8 cellular contexts compared by ENCODE assay signal in the genomic region with DNA sequence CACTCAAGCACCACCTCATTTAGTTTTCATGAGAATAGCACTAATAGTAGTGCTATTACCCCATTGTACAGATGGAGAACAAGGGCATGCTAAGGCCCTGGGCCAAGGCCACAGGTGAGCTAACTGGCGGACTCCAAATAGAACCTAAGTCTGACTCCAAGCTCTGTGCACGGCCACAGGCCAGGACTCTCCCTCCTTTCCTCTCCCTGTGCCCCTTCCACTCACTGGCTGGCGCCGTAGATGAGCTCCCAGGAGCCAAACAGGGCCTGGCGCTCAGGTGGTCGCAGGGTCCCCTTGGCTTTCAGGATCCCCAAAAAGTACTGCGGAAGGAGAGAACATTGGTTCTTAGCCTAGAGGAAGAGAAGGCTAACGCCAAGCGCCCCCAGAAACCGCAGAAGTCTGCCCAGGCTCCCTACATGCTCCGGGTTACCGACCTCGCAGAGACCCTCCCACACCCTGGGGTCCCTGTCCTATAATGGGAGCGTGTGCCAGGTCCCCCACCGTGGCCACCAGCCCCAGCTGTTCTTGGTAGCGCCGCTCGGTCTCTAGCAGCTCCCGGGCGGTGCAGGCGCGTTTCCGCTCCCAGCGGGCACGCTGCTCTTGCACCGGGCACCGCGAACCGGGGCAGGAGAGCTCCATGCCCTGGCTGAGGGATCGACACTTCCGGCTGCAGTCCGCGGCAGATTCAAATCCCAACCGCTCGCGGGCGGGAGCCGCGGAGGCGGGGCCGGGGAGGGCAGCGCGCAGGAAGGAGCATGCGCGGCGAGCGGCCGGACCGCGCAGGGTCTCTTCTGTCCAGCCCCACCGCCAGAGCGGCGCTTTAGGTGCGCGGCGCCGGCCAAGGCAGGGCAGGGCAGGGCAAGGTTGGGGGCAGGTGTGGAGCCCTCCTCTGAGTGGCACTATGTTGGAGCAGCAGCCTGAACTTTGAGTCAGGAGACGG. TPM values are rescaled to one million over a fixed set of nuclear protein-coding genes. Genes with fewer than 3 reads are reported as not detected.
DNase-seq lines count a peak whose midpoint lies in the region; ATAC-seq, FAIRE-seq and TF ChIP-seq lines count a peak whose summit lies in the region.

A gene with protein sequence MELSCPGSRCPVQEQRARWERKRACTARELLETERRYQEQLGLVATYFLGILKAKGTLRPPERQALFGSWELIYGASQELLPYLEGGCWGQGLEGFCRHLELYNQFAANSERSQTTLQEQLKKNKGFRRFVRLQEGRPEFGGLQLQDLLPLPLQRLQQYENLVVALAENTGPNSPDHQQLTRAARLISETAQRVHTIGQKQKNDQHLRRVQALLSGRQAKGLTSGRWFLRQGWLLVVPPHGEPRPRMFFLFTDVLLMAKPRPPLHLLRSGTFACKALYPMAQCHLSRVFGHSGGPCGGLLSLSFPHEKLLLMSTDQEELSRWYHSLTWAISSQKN (minus strand): TSS at position 665 of the 940 bp plus-strand sequence. CDS start 26 bp downstream, at position 639.

- H3K9ac ChIP-seq in endothelial cell of umbilical vein (replicated peaks; ENCODE audit: extremely low read depth, insufficient read depth, low read length) = peak within 1 kb of the TSS; percentile 24

- H3K27ac Mint-ChIP-seq in activated CD8-positive, alpha-beta memory T cell treated with anti-CD3 and anti-CD28 coated beads, Interleukin-2, amount 10 ng/mL, durations not matched to agents 7 days and 5 days = peak within 1 kb of the TSS; percentile 81
- H3K27ac Mint-ChIP-seq in stimulated activated naive B cell treated with anti-CD40 and anti-IgM and Interleukin-4, amounts not matched to agents 10 μg/mL and 1 μg/mL and 100 μg/mL, for 72 hours = peak within 1 kb of the TSS; percentile 69

- H3K4me3 Mint-ChIP-seq in activated CD8-positive, alpha-beta memory T cell treated with anti-CD3 and anti-CD28 coated beads, Interleukin-2, amount 10 ng/mL, durations not matched to agents 7 days and 5 days = peak within 1 kb of the TSS; percentile 87
- H3K4me3 Mint-ChIP-seq in stimulated activated naive B cell treated with anti-CD40 and anti-IgM and Interleukin-4, amounts not matched to agents 10 μg/mL and 1 μg/mL and 100 μg/mL, for 72 hours = peak within 1 kb of the TSS; percentile 85 to 87

- ATAC-seq in GM19455 (IDR thresholded peaks at IDR 0.05; ENCODE audit: unreplicated experiment) = peak; percentile 66
- ATAC-seq in activated CD8-positive, alpha-beta memory T cell treated with anti-CD3 and anti-CD28 coated beads, Interleukin-2, amount 10 ng/mL, durations not matched to agents 7 days and 5 days = peak; percentile 89
- peak; percentile 74 to 81 for ATAC-seq in stimulated activated naive B cell treated with anti-CD40 and anti-IgM and Interleukin-4, amounts not matched to agents 10 μg/mL and 1 μg/mL and 100 μg/mL, for 72 hours (replicated peaks)

- dilution Hi-C loops in endothelial cell of umbilical vein (cut with MboI; ENCODE audit: extremely low pct_ligation_motif_present, low sequenced_read_pairs) = no loop called here

- no peaks in the 10 kb centered on the region for H3K27me3 ChIP-seq in HL-60 (ENCODE audit: insufficient read depth, poor library complexity, severe bottlenecking)
- H3K27me3 ChIP-seq in endothelial cell of umbilical vein (ENCODE audit: control insufficient read depth in 2 of 2, insufficient read depth in 2 of 2, low read length in 2 of 2) = no peaks in the 10 kb centered on the region

- peaks cover 0 to 8% of the 10 kb centered on the region in 2 experiments for H3K36me3 ChIP-seq in endothelial cell of umbilical vein (ENCODE audit: control insufficient read depth in 2 of 2, extremely low read depth in 1 of 2, insufficient read depth in 2 of 2, low read length in 2 of 2)

- CTCF ChIA-PET in activated CD8-positive, alpha-beta memory T cell treated with anti-CD3 and anti-CD28 coated beads, Interleukin-2, amount 10 ng/mL, durations not matched to agents 7 days and 5 days (lab: Charles Lee) = interaction anchor here (0.6 to 14.2 kb wide), 17 partner anchors 9 to 91 kb away, joined by 3 to 208 read pairs (median 5); a partner anchor contains a TSS
- CTCF ChIA-PET in endothelial cell of umbilical vein (lab: Charles Lee) = interaction anchor here (1.1 to 10.0 kb wide), 6 partner anchors 10 to 66 kb away, joined by 3 to 227 read pairs (median 6); a partner anchor contains a TSS

- H3K27ac ChIP-seq in HL-60 (replicated peaks) (peak within 1 kb of the TSS; percentile 74), endothelial cell of umbilical vein (ENCODE audit: insufficient read depth, low read depth, low read length) (no peak within 1 kb of the TSS)

- BruUV-seq in endothelial cell of umbilical vein (replicated peaks; lab: Mats Ljungman, UMichigan) = TSS peak; percentile 25

- no peak for TF ChIP-seq CTCF in HL-60 (IDR thresholded peaks at IDR 0.05; ENCODE audit: insufficient read depth, low read length)
- peak; percentile 21 to 40 for TF ChIP-seq CTCF in endothelial cell of umbilical vein (IDR thresholded peaks at IDR 0.05; ENCODE audit: extremely low read depth in 1 of 2, insufficient read depth in 1 of 2, low read depth in 1 of 2, low read length in 2 of 2)

- DNase-seq in COR-L47 (lab: John Stamatoyannopoulos, UW) = peak; percentile 88
- DNase-seq in HL-60 (ENCODE audit: low read depth in 1 of 2, low spot score in 1 of 2) = peak; percentile 81 to 83
- DNase-seq in NOMO-1 (lab: John Stamatoyannopoulos, UW; ENCODE audit: unreplicated experiment in 2 of 2) = peak; percentile 80 to 92
- peak; percentile 87 for DNase-seq in activated CD8-positive, alpha-beta memory T cell treated with anti-CD3 and anti-CD28 coated beads, Interleukin-2, amount 10 ng/mL, durations not matched to agents 7 days and 5 days
- DNase-seq in endothelial cell of umbilical vein (ENCODE audit: low read depth, low spot score) = peak; percentile 81
- DNase-seq in middle frontal gyrus (ENCODE audit: extremely low spot score, low spot score) = peak; percentile 55
- peak; percentile 59 for DNase-seq in stimulated activated naive B cell treated with anti-CD40 and anti-IgM and Interleukin-4, amounts not matched to agents 10 μg/mL and 1 μg/mL and 100 μg/mL, for 72 hours

- H3K4me2 ChIP-seq in endothelial cell of umbilical vein (ENCODE audit: insufficient read depth, low read length) = peak within 1 kb of the TSS; percentile 84

- no peaks in the 10 kb centered on the region for H3K9me3 Mint-ChIP-seq in activated CD8-positive, alpha-beta memory T cell treated with anti-CD3 and anti-CD28 coated beads, Interleukin-2, amount 10 ng/mL, durations not matched to agents 7 days and 5 days (ENCODE audit: low read depth)
- H3K9me3 Mint-ChIP-seq in stimulated activated naive B cell treated with anti-CD40 and anti-IgM and Interleukin-4, amounts not matched to agents 10 μg/mL and 1 μg/mL and 100 μg/mL, for 72 hours = peaks cover 0 to 2% of the 10 kb centered on the region in 2 donors

- H3K9me1 ChIP-seq in endothelial cell of umbilical vein (replicated peaks; ENCODE audit: control insufficient read depth, extremely low read depth, insufficient read depth, low read length) = no peaks in the 10 kb centered on the region

- no peaks in the 10 kb centered on the region for H3K9me3 ChIP-seq in endothelial cell of umbilical vein (replicated peaks; ENCODE audit: control insufficient read depth, insufficient read depth, low read length)

- peak; percentile 94 for FAIRE-seq in endothelial cell of umbilical vein (lab: Jason Lieb, UNC)

- peak; percentile 24 for TF ChIP-seq POLR2A in endothelial cell of umbilical vein (IDR thresholded peaks at IDR 0.05; ENCODE audit: low read depth, low read length)

- no peaks in the 10 kb centered on the region for H3K79me2 ChIP-seq in endothelial cell of umbilical vein (ENCODE audit: control insufficient read depth, insufficient read depth, low read length)

- intact Hi-C loops in endothelial cell of umbilical vein (cut with micrococcal nuclease) = no loop called here

- H3K4me3 ChIP-seq in HL-60 (replicated peaks; ENCODE audit: insufficient read depth, low read length) (peak within 1 kb of the TSS; percentile 64), endothelial cell of umbilical vein (replicated peaks in 1 of 3; ENCODE audit: insufficient read depth in 1 of 3, low read depth in 1 of 3, low read length in 3 of 3) (peak within 1 kb of the TSS; percentile 31 to 67 (median 43))

- H3K27me3 Mint-ChIP-seq in activated CD8-positive, alpha-beta memory T cell treated with anti-CD3 and anti-CD28 coated beads, Interleukin-2, amount 10 ng/mL, durations not matched to agents 7 days and 5 days = no peaks in the 10 kb centered on the region
- H3K27me3 Mint-ChIP-seq in stimulated activated naive B cell treated with anti-CD40 and anti-IgM and Interleukin-4, amounts not matched to agents 10 μg/mL and 1 μg/mL and 100 μg/mL, for 72 hours = no peaks in the 10 kb centered on the region

- peaks cover 27% of the 10 kb centered on the region for H3K36me3 Mint-ChIP-seq in activated CD8-positive, alpha-beta memory T cell treated with anti-CD3 and anti-CD28 coated beads, Interleukin-2, amount 10 ng/mL, durations not matched to agents 7 days and 5 days
- peaks cover 17 to 22% of the 10 kb centered on the region in 2 donors for H3K36me3 Mint-ChIP-seq in stimulated activated naive B cell treated with anti-CD40 and anti-IgM and Interleukin-4, amounts not matched to agents 10 μg/mL and 1 μg/mL and 100 μg/mL, for 72 hours

- H4K20me1 ChIP-seq in endothelial cell of umbilical vein (replicated peaks; ENCODE audit: control insufficient read depth, extremely low read depth, insufficient read depth, low read length) = no peaks in the 10 kb centered on the region

- POLR2A ChIA-PET in endothelial cell of umbilical vein (lab: Charles Lee) = interaction anchor here (1.1 to 1.5 kb wide), 2 partner anchors 25 to 26 kb away, joined by 3 to 5 read pairs; a partner anchor contains a TSS

- H3K4me1 ChIP-seq in endothelial cell of umbilical vein (ENCODE audit: control insufficient read depth, extremely low read depth, insufficient read depth, low read length) = peaks cover 18% of the 10 kb centered on the region

- peak within 1 kb of the TSS; percentile 86 for H2AFZ ChIP-seq in endothelial cell of umbilical vein (ENCODE audit: low read depth, low read length)

- peaks cover 61% of the 10 kb centered on the region for H3K4me1 Mint-ChIP-seq in activated CD8-positive, alpha-beta memory T cell treated with anti-CD3 and anti-CD28 coated beads, Interleukin-2, amount 10 ng/mL, durations not matched to agents 7 days and 5 days
- peaks cover 44 to 69% of the 10 kb centered on the region in 2 donors for H3K4me1 Mint-ChIP-seq in stimulated activated naive B cell treated with anti-CD40 and anti-IgM and Interleukin-4, amounts not matched to agents 10 μg/mL and 1 μg/mL and 100 μg/mL, for 72 hours

RNA-seq across cellular contexts. Expression of the gene that starts here (rescaled TPM):
- total RNA-seq in activated CD8-positive, alpha-beta memory T cell treated with anti-CD3 and anti-CD28 coated beads, Interleukin-2, amount 10 ng/mL, durations not matched to agents 7 days and 5 days = 10 to 100 TPM; 14.5 to 21.1 TPM
- total RNA-seq in endothelial cell of umbilical vein = 4.6 and 6.5 TPM in 2 replicates
- 4.0 and 4.7 TPM in 2 replicates for polyA plus RNA-seq in endothelial cell of umbilical vein
- 3.4 and 4.2 TPM in 2 replicates for polyA plus RNA-seq in endothelial cell of umbilical vein (2011; cell fraction: cytosol; rRNA removed)
- polyA plus RNA-seq in endothelial cell of umbilical vein (2011; cell fraction: nucleus; rRNA removed) = 9.2 and 12.3 TPM in 2 replicates
- 1.7 and 2.4 TPM in 2 replicates for polyA plus RNA-seq in endothelial cell of umbilical vein (2012)
- 3.1 and 6.5 TPM in 2 replicates for polyA minus RNA-seq in endothelial cell of umbilical vein
- 16.6 TPM for polyA minus RNA-seq in endothelial cell of umbilical vein (2011; cell fraction: cytosol; rRNA and poly(A)+ RNA removed)
- polyA minus RNA-seq in endothelial cell of umbilical vein (2011; cell fraction: nucleus; rRNA and poly(A)+ RNA removed) = 1.6 and 5.5 TPM in 2 replicates
